Comparison of ENCODE assay signal across 21 cellular contexts in genomic region chr14:105746124-105746514, GRCh38.
"Had no signal": no experiment of that assay in that cellular context is flagged by ENCODE, and none has a peak within 500 bp of the region (broad histone marks: within the 10 kb centered on the region; RNA-seq: fewer than 3 reads in every experiment).

No MANE protein-coding gene starts in this region.

- H3K27ac ChIP-seq: coronary artery, esophagus squamous epithelium, gastroesophageal sphincter, neural progenitor cell, sigmoid colon, tibial artery, vagina, VCaP had no signal

- H3K36me3 Mint-ChIP-seq: naive thymus-derived CD8-positive, alpha-beta T cell had no signal

- H3K4me1 ChIP-seq: neural progenitor cell, tibial artery, vagina had no signal

- H2AFZ ChIP-seq: neural progenitor cell had no signal

- H3K4me1 Mint-ChIP-seq: neural progenitor cell had no signal

- H3K9ac ChIP-seq: neural progenitor cell had no signal

- H3K9me3 ChIP-seq: esophagus squamous epithelium, gastroesophageal sphincter, sigmoid colon, tibial artery, vagina had no signal

- H3K27me3 ChIP-seq: esophagus squamous epithelium, neural progenitor cell, sigmoid colon, tibial artery, vagina had no signal

- H3K27me3 Mint-ChIP-seq: progenitor cell of endocrine pancreas had no signal

- ATAC-seq: gastroesophageal sphincter; left lobe of liver; naive thymus-derived CD8-positive, alpha-beta T cell; stimulated activated naive CD8-positive, alpha-beta T cell treated with anti-CD3 and anti-CD28 coated beads, Interleukin-15, Interleukin-2, amounts not matched to agents 100 U/mL and 50 U/mL, for 24 hours had no signal

- H3K4me2 ChIP-seq: neural progenitor cell, smooth muscle cell had no signal

- H3K27ac Mint-ChIP-seq: neural progenitor cell, progenitor cell of endocrine pancreas had no signal

- H3K4me3 Mint-ChIP-seq: neural progenitor cell had no signal

- DNase-seq: activated CD4-positive, CD25-positive, alpha-beta regulatory T cell treated with anti-CD3 and anti-CD28 coated beads, Interleukin-2, amount 50 U/mL, for 72 hours; activated naive CD4-positive, alpha-beta T cell treated with Interleukin-2 at 50 U/mL for 16 hours; activated T-cell treated with anti-CD3 and anti-CD28 coated beads, Interleukin-2, amount 50 U/mL, for 1 hour; amygdala; esophagus squamous epithelium; naive thymus-derived CD8-positive, alpha-beta T cell; retina; sigmoid colon; stimulated activated CD4-positive, alpha-beta T cell treated with anti-CD3 and anti-CD28 coated beads, Interleukin-2, amount 100 ng/mL, for 48 hours; stimulated activated CD8-positive, alpha-beta memory T cell treated with anti-CD3 and anti-CD28 coated beads, Interleukin-4, amount 100 ng/mL, for 48 hours; stimulated activated naive CD8-positive, alpha-beta T cell treated with anti-CD3 and anti-CD28 coated beads, Interleukin-15, Interleukin-2, amounts not matched to agents 100 U/mL and 50 U/mL, for 24 hours; tibial artery had no signal

- H3K36me3 ChIP-seq: esophagus squamous epithelium, gastroesophageal sphincter, neural progenitor cell, sigmoid colon, tibial artery, vagina had no signal

- H3K9me3 Mint-ChIP-seq: naive thymus-derived CD8-positive, alpha-beta T cell had no signal

- H3K4me3 ChIP-seq: coronary artery, esophagus squamous epithelium, gastroesophageal sphincter, lung, neural progenitor cell, sigmoid colon, smooth muscle cell, tibial artery, vagina had no signal
